In the genomic region with DNA sequence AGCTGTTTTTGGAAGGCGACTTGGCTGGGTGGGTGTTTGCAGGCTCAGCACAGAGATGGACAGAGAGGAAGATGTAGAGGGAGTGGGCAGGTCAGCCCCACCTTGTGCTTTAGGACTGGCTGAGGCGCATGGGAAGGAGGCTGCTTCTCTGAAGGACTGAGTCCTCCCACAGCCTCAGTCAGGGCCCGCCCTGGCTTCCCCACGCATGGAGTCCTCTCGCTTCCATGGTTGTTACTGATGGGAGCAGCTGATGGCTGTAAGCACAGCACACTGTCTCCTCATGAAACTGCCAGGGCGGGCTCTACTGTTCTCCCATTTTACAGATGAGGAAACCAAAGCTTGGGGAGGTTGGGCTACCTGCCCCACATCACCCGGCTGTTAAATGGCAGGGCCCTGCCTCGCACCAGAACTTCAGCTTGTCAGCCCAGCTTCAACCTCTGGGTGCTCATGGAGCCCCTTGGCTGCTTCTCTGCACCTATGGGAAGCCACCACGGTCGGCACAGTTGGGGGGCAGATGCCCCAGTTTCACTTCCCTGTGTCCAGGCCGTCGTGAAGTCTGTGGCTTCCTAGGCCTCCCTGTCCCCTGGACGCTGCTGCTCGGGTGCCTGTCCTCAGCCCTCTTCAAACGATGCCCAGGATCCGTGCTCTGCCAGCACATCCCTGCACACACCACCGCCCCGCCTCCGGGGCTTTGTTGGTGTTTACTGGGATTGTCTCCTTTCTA, we compare ENCODE assay signal across 1 cellular context.
TF ChIP-seq lines count a peak whose summit lies in the region.

No MANE protein-coding gene starts in this region.

TF ChIP-seq in GM12878, 131 proteins besides CTCF, POLR2A, EP300 and RAD21:
- TF ChIP-seq, protein P1, sequence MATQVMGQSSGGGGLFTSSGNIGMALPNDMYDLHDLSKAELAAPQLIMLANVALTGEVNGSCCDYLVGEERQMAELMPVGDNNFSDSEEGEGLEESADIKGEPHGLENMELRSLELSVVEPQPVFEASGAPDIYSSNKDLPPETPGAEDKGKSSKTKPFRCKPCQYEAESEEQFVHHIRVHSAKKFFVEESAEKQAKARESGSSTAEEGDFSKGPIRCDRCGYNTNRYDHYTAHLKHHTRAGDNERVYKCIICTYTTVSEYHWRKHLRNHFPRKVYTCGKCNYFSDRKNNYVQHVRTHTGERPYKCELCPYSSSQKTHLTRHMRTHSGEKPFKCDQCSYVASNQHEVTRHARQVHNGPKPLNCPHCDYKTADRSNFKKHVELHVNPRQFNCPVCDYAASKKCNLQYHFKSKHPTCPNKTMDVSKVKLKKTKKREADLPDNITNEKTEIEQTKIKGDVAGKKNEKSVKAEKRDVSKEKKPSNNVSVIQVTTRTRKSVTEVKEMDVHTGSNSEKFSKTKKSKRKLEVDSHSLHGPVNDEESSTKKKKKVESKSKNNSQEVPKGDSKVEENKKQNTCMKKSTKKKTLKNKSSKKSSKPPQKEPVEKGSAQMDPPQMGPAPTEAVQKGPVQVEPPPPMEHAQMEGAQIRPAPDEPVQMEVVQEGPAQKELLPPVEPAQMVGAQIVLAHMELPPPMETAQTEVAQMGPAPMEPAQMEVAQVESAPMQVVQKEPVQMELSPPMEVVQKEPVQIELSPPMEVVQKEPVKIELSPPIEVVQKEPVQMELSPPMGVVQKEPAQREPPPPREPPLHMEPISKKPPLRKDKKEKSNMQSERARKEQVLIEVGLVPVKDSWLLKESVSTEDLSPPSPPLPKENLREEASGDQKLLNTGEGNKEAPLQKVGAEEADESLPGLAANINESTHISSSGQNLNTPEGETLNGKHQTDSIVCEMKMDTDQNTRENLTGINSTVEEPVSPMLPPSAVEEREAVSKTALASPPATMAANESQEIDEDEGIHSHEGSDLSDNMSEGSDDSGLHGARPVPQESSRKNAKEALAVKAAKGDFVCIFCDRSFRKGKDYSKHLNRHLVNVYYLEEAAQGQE (IDR thresholded peaks at IDR 0.05; ENCODE audit: low read depth, low read length): no peak
- TF ChIP-seq ASH2L (IDR thresholded peaks at IDR 0.05; ENCODE audit: borderline replicate concordance, low read depth) (no peak), EED (IDR thresholded peaks at IDR 0.05; ENCODE audit: low read depth) (0 out of 2 replicates have a peak, but pooled peaks have one; percentile 18), SPI1 (IDR thresholded peaks at IDR 0.05; ENCODE audit: borderline replicate concordance, insufficient read depth, low read depth, low read length) (peak; percentile 79), GATAD2B (conservative IDR thresholded peaks at IDR 0.05; ENCODE audit: low read depth) (0 out of 2 replicates have a peak, but pooled peaks have one; percentile 27), DPF2 (IDR thresholded peaks at IDR 0.05) (0 out of 2 replicates have a peak, but pooled peaks have one; percentile 27), RUNX3 (IDR thresholded peaks at IDR 0.05; ENCODE audit: low read length) (0 out of 2 replicates have a peak, but pooled peaks have one; percentile 4)
